ENCODE assay signal across 18 cellular contexts in genomic region chr4:184806711-184807110, GRCh38.
"Had no signal": no experiment of that assay in that cellular context is flagged by ENCODE, and none has a peak within 500 bp of the region (broad histone marks: within the 10 kb centered on the region; RNA-seq: fewer than 3 reads in every experiment).

No MANE protein-coding gene starts in this region.

- H3K27me3 ChIP-seq: esophagus muscularis mucosa, spleen had no signal

- H3K9me3 ChIP-seq: esophagus muscularis mucosa, mucosa of descending colon, spleen had no signal

- DNase-seq: activated CD4-positive, alpha-beta T cell treated with anti-CD3 and anti-CD28 coated beads, Interleukin-2, amount 50 U/mL, for 1 hour; activated CD8-positive, alpha-beta memory T cell treated with anti-CD3 and anti-CD28 coated beads, Interleukin-2, amount 50 U/mL, for 4 hours; activated naive CD4-positive, alpha-beta T cell treated with anti-CD3 and anti-CD28 coated beads, Interleukin-2, amount 10 ng/mL, durations not matched to agents 7 days and 5 days; activated naive CD8-positive, alpha-beta T cell treated with anti-CD3 and anti-CD28 coated beads, Interleukin-2, amount 50 U/mL, for 24 hours; activated T-cell treated with anti-CD3 and anti-CD28 coated beads, Interleukin-2, amount 50 U/mL, for 4 hours; cerebellar nuclear complex; effector memory CD4-positive, alpha-beta T cell; mesenchymal stem cell; mucosa of descending colon; naive B cell; spleen; stimulated activated naive CD4-positive, alpha-beta T cell; T1000 had no signal

- H3K4me3 ChIP-seq: esophagus muscularis mucosa, mucosa of descending colon, spleen had no signal

- FAIRE-seq: astrocyte, endothelial cell of umbilical vein had no signal

- H3K27ac ChIP-seq: esophagus muscularis mucosa had no signal

- ATAC-seq: activated CD4-positive, CD25-positive, alpha-beta regulatory T cell treated with anti-CD3 and anti-CD28 coated beads, Interleukin-2, amount 50 U/mL, for 24 hours; activated naive CD8-positive, alpha-beta T cell treated with anti-CD3 and anti-CD28 coated beads, Interleukin-2, amount 50 U/mL, for 24 hours; activated T-cell treated with anti-CD3 and anti-CD28 coated beads, Interleukin-2, amount 50 U/mL, for 4 hours; mucosa of descending colon; sciatic nerve had no signal
